Comparison of ENCODE assay signal across 1 cellular context in the genomic region with DNA sequence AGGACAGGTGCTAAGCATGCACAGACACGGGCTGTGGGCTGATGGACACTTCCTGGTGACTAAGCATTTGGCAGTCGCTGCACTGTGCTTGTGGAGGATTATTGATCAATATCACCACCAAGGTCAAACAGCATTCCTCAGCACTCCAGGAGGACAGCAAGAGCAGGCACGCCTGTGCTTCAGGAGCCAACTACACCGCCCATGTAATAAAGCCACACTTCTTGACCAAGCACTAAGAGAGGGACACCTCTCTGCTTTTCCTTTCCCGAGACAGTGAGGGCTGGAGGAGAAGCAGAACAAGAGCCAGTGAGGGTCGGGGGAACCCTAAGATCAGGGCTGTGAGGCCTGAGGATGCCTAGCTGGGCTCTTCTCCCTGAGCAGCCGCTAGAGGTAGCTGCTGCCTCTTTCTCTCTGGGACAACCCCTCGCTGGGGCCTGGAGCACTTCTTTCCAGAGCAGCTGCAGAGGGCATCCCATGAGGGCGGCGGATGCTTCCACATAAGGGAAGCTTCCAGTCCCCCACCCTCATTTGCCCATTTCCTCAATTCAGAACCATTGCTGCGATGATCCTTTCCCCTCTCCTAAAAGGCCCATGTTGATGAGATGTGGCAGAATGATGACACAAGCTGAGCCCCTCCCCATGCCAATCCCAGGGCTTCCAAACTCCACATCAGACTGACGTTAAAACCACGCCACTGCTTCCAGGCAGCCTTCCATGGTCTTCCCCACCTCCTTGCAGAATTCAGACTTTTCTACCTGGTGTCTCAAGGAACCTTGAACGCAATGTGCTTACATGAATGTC.
TF ChIP-seq lines count a peak whose summit lies in the region.

No MANE protein-coding gene starts in this region.

TF ChIP-seq in K562, 482 proteins besides CTCF, POLR2A, EP300 and RAD21 (continues in another document):
- TF ChIP-seq PHF20 (IDR thresholded peaks at IDR 0.05; ENCODE audit: partially characterized antibody) (no peak), CC2D1A (IDR thresholded peaks at IDR 0.05) (0 out of 2 replicates have a peak, but pooled peaks have one; percentile 20), OTX1 (CRISPR knock-in tag; IDR thresholded peaks at IDR 0.05) (no peak), ATF7 (IDR thresholded peaks at IDR 0.05) (0 out of 2 replicates have a peak, but pooled peaks have one; percentile 22), PYGO2 (tag; IDR thresholded peaks at IDR 0.05) (no peak), SIX5 (IDR thresholded peaks at IDR 0.05; ENCODE audit: borderline replicate concordance in 1 of 2, insufficient read depth in 1 of 2, low read depth in 1 of 2, low read length in 2 of 2) (no peak), ZNF551 (CRISPR knock-in tag; IDR thresholded peaks at IDR 0.05) (no peak), PHB (CRISPR knock-in tag; IDR thresholded peaks at IDR 0.05) (no peak), CBX2 (IDR thresholded peaks at IDR 0.05; ENCODE audit: insufficient read depth, low read length, poor library complexity, severe bottlenecking) (no peak), MAZ (CRISPR knock-in tag; conservative IDR thresholded peaks at IDR 0.05 in 1 of 2, IDR thresholded peaks at IDR 0.05 in 1 of 2) (peak in 1 of 2 experiments; percentile 55; a peak in 1 of 4 replicates), RUNX1 (IDR thresholded peaks at IDR 0.05; ENCODE audit: low read depth) (no peak), ETV1 (tag; conservative IDR thresholded peaks at IDR 0.05; ENCODE audit: low read depth) (no peak), NRF1 (conservative IDR thresholded peaks at IDR 0.05 in 1 of 2, IDR thresholded peaks at IDR 0.05 in 1 of 2) (peak in 1 of 2 experiments; percentile 16; a peak in 1 of 4 replicates), POU5F1 (IDR thresholded peaks at IDR 0.05; ENCODE audit: borderline replicate concordance, low read depth, low read length, partially characterized antibody) (no peak), COPS2 (conservative IDR thresholded peaks at IDR 0.05) (no peak), ESRRA (IDR thresholded peaks at IDR 0.05; ENCODE audit: borderline replicate concordance, low read depth) (peak; percentile 78), MTA1 (IDR thresholded peaks at IDR 0.05; ENCODE audit: borderline replicate concordance) (no peak), SP1 (CRISPR knock-in tag; IDR thresholded peaks at IDR 0.05) (no peak), FOXP1 (CRISPR knock-in tag; IDR thresholded peaks at IDR 0.05) (no peak), ZKSCAN8 (CRISPR knock-in tag; IDR thresholded peaks at IDR 0.05) (no peak), TBL1XR1 (IDR thresholded peaks at IDR 0.05; ENCODE audit: low read length in 2 of 2) (no peak), PHF21A (IDR thresholded peaks at IDR 0.05; ENCODE audit: borderline replicate concordance, low read depth) (no peak), ZNF212 (CRISPR knock-in tag; IDR thresholded peaks at IDR 0.05) (no peak), ZFP36 (IDR thresholded peaks at IDR 0.05; ENCODE audit: low read depth, low read length, partially characterized antibody) (peak; percentile 51), FOSL1 (tag; conservative IDR thresholded peaks at IDR 0.05) (peak; percentile 47), CTBP1 (IDR thresholded peaks at IDR 0.05; ENCODE audit: borderline replicate concordance) (peak; percentile 62), RBM14 (IDR thresholded peaks at IDR 0.05; ENCODE audit: borderline replicate concordance, insufficient read depth, low read depth, low read length) (no peak), RB1 (IDR thresholded peaks at IDR 0.05; ENCODE audit: low read depth) (0 out of 2 replicates have a peak, but pooled peaks have one; percentile 19), ESRRB (CRISPR knock-in tag; IDR thresholded peaks at IDR 0.05; ENCODE audit: borderline replicate concordance) (no peak), ZNF239 (CRISPR knock-in tag; IDR thresholded peaks at IDR 0.05) (no peak), NFYB (IDR thresholded peaks at IDR 0.05; ENCODE audit: extremely low read depth, insufficient read length) (no peak), PTRF (tag; IDR thresholded peaks at IDR 0.05) (no peak), HLTF (IDR thresholded peaks at IDR 0.05) (no peak)
- TF ChIP-seq, protein P1, sequence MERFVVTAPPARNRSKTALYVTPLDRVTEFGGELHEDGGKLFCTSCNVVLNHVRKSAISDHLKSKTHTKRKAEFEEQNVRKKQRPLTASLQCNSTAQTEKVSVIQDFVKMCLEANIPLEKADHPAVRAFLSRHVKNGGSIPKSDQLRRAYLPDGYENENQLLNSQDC (CRISPR knock-in tag; IDR thresholded peaks at IDR 0.05): no peak
- TF ChIP-seq, protein P2, sequence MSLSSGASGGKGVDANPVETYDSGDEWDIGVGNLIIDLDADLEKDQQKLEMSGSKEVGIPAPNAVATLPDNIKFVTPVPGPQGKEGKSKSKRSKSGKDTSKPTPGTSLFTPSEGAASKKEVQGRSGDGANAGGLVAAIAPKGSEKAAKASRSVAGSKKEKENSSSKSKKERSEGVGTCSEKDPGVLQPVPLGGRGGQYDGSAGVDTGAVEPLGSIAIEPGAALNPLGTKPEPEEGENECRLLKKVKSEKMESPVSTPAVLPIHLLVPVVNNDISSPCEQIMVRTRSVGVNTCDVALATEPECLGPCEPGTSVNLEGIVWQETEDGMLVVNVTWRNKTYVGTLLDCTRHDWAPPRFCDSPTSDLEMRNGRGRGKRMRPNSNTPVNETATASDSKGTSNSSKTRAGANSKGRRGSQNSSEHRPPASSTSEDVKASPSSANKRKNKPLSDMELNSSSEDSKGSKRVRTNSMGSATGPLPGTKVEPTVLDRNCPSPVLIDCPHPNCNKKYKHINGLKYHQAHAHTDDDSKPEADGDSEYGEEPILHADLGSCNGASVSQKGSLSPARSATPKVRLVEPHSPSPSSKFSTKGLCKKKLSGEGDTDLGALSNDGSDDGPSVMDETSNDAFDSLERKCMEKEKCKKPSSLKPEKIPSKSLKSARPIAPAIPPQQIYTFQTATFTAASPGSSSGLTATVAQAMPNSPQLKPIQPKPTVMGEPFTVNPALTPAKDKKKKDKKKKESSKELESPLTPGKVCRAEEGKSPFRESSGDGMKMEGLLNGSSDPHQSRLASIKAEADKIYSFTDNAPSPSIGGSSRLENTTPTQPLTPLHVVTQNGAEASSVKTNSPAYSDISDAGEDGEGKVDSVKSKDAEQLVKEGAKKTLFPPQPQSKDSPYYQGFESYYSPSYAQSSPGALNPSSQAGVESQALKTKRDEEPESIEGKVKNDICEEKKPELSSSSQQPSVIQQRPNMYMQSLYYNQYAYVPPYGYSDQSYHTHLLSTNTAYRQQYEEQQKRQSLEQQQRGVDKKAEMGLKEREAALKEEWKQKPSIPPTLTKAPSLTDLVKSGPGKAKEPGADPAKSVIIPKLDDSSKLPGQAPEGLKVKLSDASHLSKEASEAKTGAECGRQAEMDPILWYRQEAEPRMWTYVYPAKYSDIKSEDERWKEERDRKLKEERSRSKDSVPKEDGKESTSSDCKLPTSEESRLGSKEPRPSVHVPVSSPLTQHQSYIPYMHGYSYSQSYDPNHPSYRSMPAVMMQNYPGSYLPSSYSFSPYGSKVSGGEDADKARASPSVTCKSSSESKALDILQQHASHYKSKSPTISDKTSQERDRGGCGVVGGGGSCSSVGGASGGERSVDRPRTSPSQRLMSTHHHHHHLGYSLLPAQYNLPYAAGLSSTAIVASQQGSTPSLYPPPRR (CRISPR knock-in tag; IDR thresholded peaks at IDR 0.05; ENCODE audit: borderline replicate concordance): no peak
- TF ChIP-seq, protein P3, sequence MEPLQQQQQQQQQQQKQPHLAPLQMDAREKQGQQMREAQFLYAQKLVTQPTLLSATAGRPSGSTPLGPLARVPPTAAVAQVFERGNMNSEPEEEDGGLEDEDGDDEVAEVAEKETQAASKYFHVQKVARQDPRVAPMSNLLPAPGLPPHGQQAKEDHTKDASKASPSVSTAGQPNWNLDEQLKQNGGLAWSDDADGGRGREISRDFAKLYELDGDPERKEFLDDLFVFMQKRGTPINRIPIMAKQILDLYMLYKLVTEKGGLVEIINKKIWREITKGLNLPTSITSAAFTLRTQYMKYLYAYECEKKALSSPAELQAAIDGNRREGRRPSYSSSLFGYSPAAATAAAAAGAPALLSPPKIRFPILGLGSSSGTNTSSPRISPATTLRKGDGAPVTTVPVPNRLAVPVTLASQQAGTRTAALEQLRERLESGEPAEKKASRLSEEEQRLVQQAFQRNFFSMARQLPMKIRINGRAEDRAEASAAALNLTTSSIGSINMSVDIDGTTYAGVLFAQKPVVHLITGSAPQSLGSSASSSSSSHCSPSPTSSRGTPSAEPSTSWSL (CRISPR knock-in tag; IDR thresholded peaks at IDR 0.05; ENCODE audit: borderline replicate concordance): no peak
- TF ChIP-seq, protein P4, sequence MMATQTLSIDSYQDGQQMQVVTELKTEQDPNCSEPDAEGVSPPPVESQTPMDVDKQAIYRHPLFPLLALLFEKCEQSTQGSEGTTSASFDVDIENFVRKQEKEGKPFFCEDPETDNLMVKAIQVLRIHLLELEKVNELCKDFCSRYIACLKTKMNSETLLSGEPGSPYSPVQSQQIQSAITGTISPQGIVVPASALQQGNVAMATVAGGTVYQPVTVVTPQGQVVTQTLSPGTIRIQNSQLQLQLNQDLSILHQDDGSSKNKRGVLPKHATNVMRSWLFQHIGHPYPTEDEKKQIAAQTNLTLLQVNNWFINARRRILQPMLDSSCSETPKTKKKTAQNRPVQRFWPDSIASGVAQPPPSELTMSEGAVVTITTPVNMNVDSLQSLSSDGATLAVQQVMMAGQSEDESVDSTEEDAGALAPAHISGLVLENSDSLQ (IDR thresholded peaks at IDR 0.05): peak; percentile 27; the same call in 1 of the 2 replicates
- TF ChIP-seq, protein P5, sequence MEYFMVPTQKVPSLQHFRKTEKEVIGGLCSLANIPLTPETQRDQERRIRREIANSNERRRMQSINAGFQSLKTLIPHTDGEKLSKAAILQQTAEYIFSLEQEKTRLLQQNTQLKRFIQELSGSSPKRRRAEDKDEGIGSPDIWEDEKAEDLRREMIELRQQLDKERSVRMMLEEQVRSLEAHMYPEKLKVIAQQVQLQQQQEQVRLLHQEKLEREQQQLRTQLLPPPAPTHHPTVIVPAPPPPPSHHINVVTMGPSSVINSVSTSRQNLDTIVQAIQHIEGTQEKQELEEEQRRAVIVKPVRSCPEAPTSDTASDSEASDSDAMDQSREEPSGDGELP (CRISPR knock-in tag; IDR thresholded peaks at IDR 0.05; ENCODE audit: borderline replicate concordance): peak; percentile 33; the same call in 1 of the 2 replicates
- TF ChIP-seq, protein P6, sequence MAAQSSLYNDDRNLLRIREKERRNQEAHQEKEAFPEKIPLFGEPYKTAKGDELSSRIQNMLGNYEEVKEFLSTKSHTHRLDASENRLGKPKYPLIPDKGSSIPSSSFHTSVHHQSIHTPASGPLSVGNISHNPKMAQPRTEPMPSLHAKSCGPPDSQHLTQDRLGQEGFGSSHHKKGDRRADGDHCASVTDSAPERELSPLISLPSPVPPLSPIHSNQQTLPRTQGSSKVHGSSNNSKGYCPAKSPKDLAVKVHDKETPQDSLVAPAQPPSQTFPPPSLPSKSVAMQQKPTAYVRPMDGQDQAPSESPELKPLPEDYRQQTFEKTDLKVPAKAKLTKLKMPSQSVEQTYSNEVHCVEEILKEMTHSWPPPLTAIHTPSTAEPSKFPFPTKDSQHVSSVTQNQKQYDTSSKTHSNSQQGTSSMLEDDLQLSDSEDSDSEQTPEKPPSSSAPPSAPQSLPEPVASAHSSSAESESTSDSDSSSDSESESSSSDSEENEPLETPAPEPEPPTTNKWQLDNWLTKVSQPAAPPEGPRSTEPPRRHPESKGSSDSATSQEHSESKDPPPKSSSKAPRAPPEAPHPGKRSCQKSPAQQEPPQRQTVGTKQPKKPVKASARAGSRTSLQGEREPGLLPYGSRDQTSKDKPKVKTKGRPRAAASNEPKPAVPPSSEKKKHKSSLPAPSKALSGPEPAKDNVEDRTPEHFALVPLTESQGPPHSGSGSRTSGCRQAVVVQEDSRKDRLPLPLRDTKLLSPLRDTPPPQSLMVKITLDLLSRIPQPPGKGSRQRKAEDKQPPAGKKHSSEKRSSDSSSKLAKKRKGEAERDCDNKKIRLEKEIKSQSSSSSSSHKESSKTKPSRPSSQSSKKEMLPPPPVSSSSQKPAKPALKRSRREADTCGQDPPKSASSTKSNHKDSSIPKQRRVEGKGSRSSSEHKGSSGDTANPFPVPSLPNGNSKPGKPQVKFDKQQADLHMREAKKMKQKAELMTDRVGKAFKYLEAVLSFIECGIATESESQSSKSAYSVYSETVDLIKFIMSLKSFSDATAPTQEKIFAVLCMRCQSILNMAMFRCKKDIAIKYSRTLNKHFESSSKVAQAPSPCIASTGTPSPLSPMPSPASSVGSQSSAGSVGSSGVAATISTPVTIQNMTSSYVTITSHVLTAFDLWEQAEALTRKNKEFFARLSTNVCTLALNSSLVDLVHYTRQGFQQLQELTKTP (IDR thresholded peaks at IDR 0.05; ENCODE audit: low read depth in 1 of 2, partially characterized antibody in 2 of 2): no peak
- TF ChIP-seq, protein P7, sequence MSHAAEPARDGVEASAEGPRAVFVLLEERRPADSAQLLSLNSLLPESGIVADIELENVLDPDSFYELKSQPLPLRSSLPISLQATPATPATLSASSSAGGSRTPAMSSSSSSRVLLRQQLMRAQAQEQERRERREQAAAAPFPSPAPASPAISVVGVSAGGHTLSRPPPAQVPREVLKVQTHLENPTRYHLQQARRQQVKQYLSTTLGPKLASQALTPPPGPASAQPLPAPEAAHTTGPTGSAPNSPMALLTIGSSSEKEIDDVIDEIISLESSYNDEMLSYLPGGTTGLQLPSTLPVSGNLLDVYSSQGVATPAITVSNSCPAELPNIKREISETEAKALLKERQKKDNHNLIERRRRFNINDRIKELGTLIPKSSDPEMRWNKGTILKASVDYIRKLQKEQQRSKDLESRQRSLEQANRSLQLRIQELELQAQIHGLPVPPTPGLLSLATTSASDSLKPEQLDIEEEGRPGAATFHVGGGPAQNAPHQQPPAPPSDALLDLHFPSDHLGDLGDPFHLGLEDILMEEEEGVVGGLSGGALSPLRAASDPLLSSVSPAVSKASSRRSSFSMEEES (CRISPR knock-in tag; IDR thresholded peaks at IDR 0.05): no peak
- TF ChIP-seq, protein P8, sequence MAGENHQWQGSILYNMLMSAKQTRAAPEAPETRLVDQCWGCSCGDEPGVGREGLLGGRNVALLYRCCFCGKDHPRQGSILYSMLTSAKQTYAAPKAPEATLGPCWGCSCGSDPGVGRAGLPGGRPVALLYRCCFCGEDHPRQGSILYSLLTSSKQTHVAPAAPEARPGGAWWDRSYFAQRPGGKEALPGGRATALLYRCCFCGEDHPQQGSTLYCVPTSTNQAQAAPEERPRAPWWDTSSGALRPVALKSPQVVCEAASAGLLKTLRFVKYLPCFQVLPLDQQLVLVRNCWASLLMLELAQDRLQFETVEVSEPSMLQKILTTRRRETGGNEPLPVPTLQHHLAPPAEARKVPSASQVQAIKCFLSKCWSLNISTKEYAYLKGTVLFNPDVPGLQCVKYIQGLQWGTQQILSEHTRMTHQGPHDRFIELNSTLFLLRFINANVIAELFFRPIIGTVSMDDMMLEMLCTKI (IDR thresholded peaks at IDR 0.05; ENCODE audit: partially characterized antibody): no peak
- TF ChIP-seq, protein P9, sequence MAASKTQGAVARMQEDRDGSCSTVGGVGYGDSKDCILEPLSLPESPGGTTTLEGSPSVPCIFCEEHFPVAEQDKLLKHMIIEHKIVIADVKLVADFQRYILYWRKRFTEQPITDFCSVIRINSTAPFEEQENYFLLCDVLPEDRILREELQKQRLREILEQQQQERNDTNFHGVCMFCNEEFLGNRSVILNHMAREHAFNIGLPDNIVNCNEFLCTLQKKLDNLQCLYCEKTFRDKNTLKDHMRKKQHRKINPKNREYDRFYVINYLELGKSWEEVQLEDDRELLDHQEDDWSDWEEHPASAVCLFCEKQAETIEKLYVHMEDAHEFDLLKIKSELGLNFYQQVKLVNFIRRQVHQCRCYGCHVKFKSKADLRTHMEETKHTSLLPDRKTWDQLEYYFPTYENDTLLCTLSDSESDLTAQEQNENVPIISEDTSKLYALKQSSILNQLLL (CRISPR knock-in tag; IDR thresholded peaks at IDR 0.05; ENCODE audit: borderline replicate concordance): no peak
